Comparison of ENCODE assay signal across 26 cellular contexts in the genomic region with DNA sequence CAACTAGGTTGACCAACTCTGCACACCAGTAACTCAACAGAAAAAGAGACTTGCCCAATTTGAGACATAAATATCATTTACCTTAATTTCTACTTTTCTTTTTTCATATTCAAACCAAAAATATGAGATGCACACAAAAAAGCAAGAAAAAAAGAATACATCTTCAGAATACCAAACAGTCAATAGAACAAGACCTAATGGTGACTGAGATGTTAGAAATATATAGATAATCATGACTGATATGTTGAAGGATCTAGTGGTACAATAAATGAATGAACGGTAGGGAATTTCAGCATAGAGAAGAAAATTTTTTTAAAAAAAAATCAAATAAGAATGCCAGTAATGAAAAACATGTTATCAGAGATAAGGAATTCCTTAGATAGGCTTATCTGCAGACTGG.
"Had no signal": no experiment of that assay in that cellular context is flagged by ENCODE, and none has a peak within 500 bp of the region (broad histone marks: within the 10 kb centered on the region; RNA-seq: fewer than 3 reads in every experiment).

No MANE protein-coding gene starts in this region.

- H3K27me3 Mint-ChIP-seq: stimulated activated naive B cell treated with anti-CD40 and anti-IgM and Interleukin-4, amounts not matched to agents 10 μg/mL and 1 μg/mL and 100 μg/mL, for 72 hours; stimulated activated naive CD8-positive, alpha-beta T cell treated with anti-CD3 and anti-CD28 coated beads, Interleukin-15, amount 100 ng/mL, for 72 hours had no signal

- H3K4me3 Mint-ChIP-seq: stimulated activated effector memory CD8-positive, alpha-beta T cell treated with anti-CD3 and anti-CD28 coated beads, Interleukin-12 subunit alpha, Interleukin-12 subunit beta, amount 100 ng/mL, for 72 hours; stimulated activated memory B cell treated with anti-CD40 and anti-IgM and Interleukin-4, amounts not matched to agents 10 μg/mL and 1 μg/mL and 100 μg/mL, for 72 hours; stimulated activated naive B cell treated with anti-CD40 and anti-IgM and Interleukin-4, amounts not matched to agents 10 μg/mL and 1 μg/mL and 100 μg/mL, for 72 hours; stimulated activated naive CD8-positive, alpha-beta T cell treated with anti-CD3 and anti-CD28 coated beads, Interleukin-15, amount 100 ng/mL, for 72 hours; stimulated activated naive CD8-positive, alpha-beta T cell treated with anti-CD3 and anti-CD28 coated beads, Interleukin-15, Interleukin-2, amounts not matched to agents 100 ng/mL and 50 ng/mL, for 24 hours had no signal

- H3K4me1 ChIP-seq: stomach, suprapubic skin, testis, thyroid gland, tibial artery, tibial nerve, transverse colon, upper lobe of left lung, upper lobe of right lung, uterus, vagina had no signal

- H3K27me3 ChIP-seq: stomach, suprapubic skin, testis, thyroid gland, tibial artery, tibial nerve, transverse colon, upper lobe of left lung, upper lobe of right lung, uterus, vagina had no signal

- H3K27ac Mint-ChIP-seq: stimulated activated effector memory CD8-positive, alpha-beta T cell treated with anti-CD3 and anti-CD28 coated beads, Interleukin-12 subunit alpha, Interleukin-12 subunit beta, amount 100 ng/mL, for 72 hours; stimulated activated memory B cell treated with anti-CD40 and anti-IgM and Interleukin-4, amounts not matched to agents 10 μg/mL and 1 μg/mL and 100 μg/mL, for 72 hours; stimulated activated naive B cell treated with anti-CD40 and anti-IgM and Interleukin-4, amounts not matched to agents 10 μg/mL and 1 μg/mL and 100 μg/mL, for 72 hours; stimulated activated naive CD8-positive, alpha-beta T cell treated with anti-CD3 and anti-CD28 coated beads, Interleukin-15, amount 100 ng/mL, for 72 hours; stimulated activated naive CD8-positive, alpha-beta T cell treated with anti-CD3 and anti-CD28 coated beads, Interleukin-15, Interleukin-2, amounts not matched to agents 100 ng/mL and 50 ng/mL, for 24 hours had no signal

- H3K36me3 ChIP-seq: stomach, suprapubic skin, thoracic aorta, thyroid gland, tibial artery, tibial nerve, transverse colon, upper lobe of left lung, upper lobe of right lung, uterus, vagina had no signal

- H3K27ac ChIP-seq: stomach, suprapubic skin, testis, thoracic aorta, thyroid gland, tibial artery, tibial nerve, transverse colon, upper lobe of left lung, upper lobe of right lung, uterus, vagina had no signal

- H3K36me3 Mint-ChIP-seq: stimulated activated effector memory CD8-positive, alpha-beta T cell treated with anti-CD3 and anti-CD28 coated beads, Interleukin-12 subunit alpha, Interleukin-12 subunit beta, amount 100 ng/mL, for 72 hours had no signal

- H3K9me3 ChIP-seq: testis, thoracic aorta, thyroid gland, vagina had no signal

- H3K4me1 Mint-ChIP-seq: stimulated activated effector memory CD8-positive, alpha-beta T cell treated with anti-CD3 and anti-CD28 coated beads, Interleukin-12 subunit alpha, Interleukin-12 subunit beta, amount 100 ng/mL, for 72 hours; stimulated activated memory B cell treated with anti-CD40 and anti-IgM and Interleukin-4, amounts not matched to agents 10 μg/mL and 1 μg/mL and 100 μg/mL, for 72 hours; stimulated activated naive B cell treated with anti-CD40 and anti-IgM and Interleukin-4, amounts not matched to agents 10 μg/mL and 1 μg/mL and 100 μg/mL, for 72 hours; stimulated activated naive CD8-positive, alpha-beta T cell treated with anti-CD3 and anti-CD28 coated beads, Interleukin-15, amount 100 ng/mL, for 72 hours had no signal

- DNase-seq: stimulated activated CD4-positive, alpha-beta T cell treated with anti-CD3 and anti-CD28 coated beads, Interleukin-2, amount 100 ng/mL, for 48 hours; stimulated activated CD4-positive, alpha-beta T cell treated with anti-CD3 and anti-CD28 coated beads, Interleukin-4, amount 100 ng/mL, for 1 hour; stimulated activated CD4-positive, alpha-beta T cell treated with anti-CD3 and anti-CD28 coated beads, Interleukin-4, amount 100 ng/mL, for 24 hours; stimulated activated CD4-positive, alpha-beta T cell treated with anti-CD3 and anti-CD28 coated beads, Interleukin-4, amount 100 ng/mL, for 4 hours; stimulated activated CD8-positive, alpha-beta memory T cell treated with anti-CD3 and anti-CD28 coated beads, Interleukin-4, amount 100 ng/mL, for 48 hours; stimulated activated naive B cell treated with anti-CD40 and anti-IgM and Interleukin-4, amounts not matched to agents 10 μg/mL and 1 μg/mL and 100 μg/mL, for 72 hours; stimulated activated naive CD4-positive, alpha-beta T cell; stimulated activated naive CD4-positive, alpha-beta T cell treated with Interleukin-2 at 50 U/mL for 16 hours; stimulated activated naive CD8-positive, alpha-beta T cell treated with anti-CD3 and anti-CD28 coated beads, Interleukin-15, amount 100 ng/mL, for 72 hours; stimulated activated naive CD8-positive, alpha-beta T cell treated with anti-CD3 and anti-CD28 coated beads, Interleukin-15, Interleukin-2, amounts not matched to agents 100 U/mL and 50 U/mL, for 24 hours; stomach; substantia nigra; testis; thyroid gland; tibial artery; transverse colon; upper lobe of left lung; upper lobe of right lung; uterus had no signal

- H3K4me3 ChIP-seq: stomach, suprapubic skin, testis, thoracic aorta, thyroid gland, tibial artery, tibial nerve, transverse colon, upper lobe of left lung, upper lobe of right lung, uterus, vagina had no signal
